In genomic region chr3:45601156-45601555, GRCh38 we compare ENCODE assay signal across 24 cellular contexts.
"Had no signal": no experiment of that assay in that cellular context is flagged by ENCODE, and none has a peak within 500 bp of the region (broad histone marks: within the 10 kb centered on the region; RNA-seq: fewer than 3 reads in every experiment).

No MANE protein-coding gene starts in this region.

- H3K9me3 Mint-ChIP-seq: activated T-helper 1 cell treated with anti-CD3 and anti-CD28 coated beads, Interleukin-12 subunit alpha, Interleukin-12 subunit beta, Interleukin-2, Interleukin-4 antibody, amounts not matched to agents 30 ng/mL and 10 ng/mL and 1 ng/mL, durations not matched to agents 14 hours and 24 hours and 36 hours; endodermal cell; naive thymus-derived CD4-positive, alpha-beta T cell; T-helper 2 cell treated with Interferon-gamma antibody and Interleukin-4, amounts not matched to agents 5 μg/mL and 100 μg/mL, for 36 hours; WTC11 had no signal

- DNase-seq: activated CD4-positive, alpha-beta T cell treated with anti-CD3 and anti-CD28 coated beads for 36 hours; activated CD4-positive, alpha-beta T cell treated with anti-CD3 and anti-CD28 coated beads, Interleukin-2, amount 50 U/mL, for 48 hours; amniotic stem cell; body of pancreas; endodermal cell; foreskin fibroblast; hypothalamus; naive thymus-derived CD4-positive, alpha-beta T cell; pancreas; right lobe of liver; small intestine; stimulated activated CD4-positive, alpha-beta T cell treated with anti-CD3 and anti-CD28 coated beads, Interleukin-15, amount 100 ng/mL, for 24 hours; stimulated activated CD4-positive, alpha-beta T cell treated with anti-CD3 and anti-CD28 coated beads, Interleukin-2, amount 100 ng/mL, for 48 hours; stomach; testis had no signal

- H3K4me3 Mint-ChIP-seq: activated CD4-positive, alpha-beta T cell treated with anti-CD3 and anti-CD28 coated beads for 36 hours; activated T-helper 1 cell treated with anti-CD3 and anti-CD28 coated beads, Interleukin-12 subunit alpha, Interleukin-12 subunit beta, Interleukin-2, Interleukin-4 antibody, amounts not matched to agents 30 ng/mL and 10 ng/mL and 1 ng/mL, durations not matched to agents 14 hours and 24 hours and 36 hours; endodermal cell; T-helper 2 cell treated with Interferon-gamma antibody and Interleukin-4, amounts not matched to agents 5 μg/mL and 100 μg/mL, for 36 hours; WTC11 had no signal

- H3K36me3 ChIP-seq: neutrophil, pancreas, right lobe of liver had no signal

- H3K4me3 ChIP-seq: body of pancreas, pancreas, right lobe of liver, stomach, testis had no signal

- H3K27me3 Mint-ChIP-seq: activated CD4-positive, alpha-beta T cell treated with anti-CD3 and anti-CD28 coated beads for 36 hours; activated naive CD8-positive, alpha-beta T cell; naive thymus-derived CD4-positive, alpha-beta T cell had no signal

- H3K27ac ChIP-seq: epithelial cell of prostate, neutrophil, testis had no signal

- ATAC-seq: activated CD4-positive, alpha-beta T cell treated with anti-CD3 and anti-CD28 coated beads for 36 hours; body of pancreas; naive thymus-derived CD4-positive, alpha-beta T cell; right lobe of liver; WTC11 had no signal

- H3K9me3 ChIP-seq: body of pancreas, neutrophil, pancreas, right lobe of liver, stomach, testis had no signal

- H3K27me3 ChIP-seq: body of pancreas, neutrophil, pancreas, right lobe of liver, stomach, testis had no signal

- FAIRE-seq: colon, keratinocyte, pancreas, small intestine, TTC549 had no signal

- H3K27ac Mint-ChIP-seq: activated CD4-positive, alpha-beta T cell treated with anti-CD3 and anti-CD28 coated beads for 36 hours; activated naive CD8-positive, alpha-beta T cell; endodermal cell; naive thymus-derived CD4-positive, alpha-beta T cell; T-helper 2 cell treated with Interferon-gamma antibody and Interleukin-4, amounts not matched to agents 5 μg/mL and 100 μg/mL, for 36 hours; WTC11 had no signal
